Comparison of ENCODE assay signal across 12 cellular contexts in genomic region chr1:178579562-178579961, GRCh38.
DNase-seq lines count a peak whose midpoint lies in the region; ATAC-seq lines count a peak whose summit lies in the region.
"Had no signal": no experiment of that assay in that cellular context is flagged by ENCODE, and none has a peak within 500 bp of the region (broad histone marks: within the 10 kb centered on the region; RNA-seq: fewer than 3 reads in every experiment).

No MANE protein-coding gene starts in this region.

- H3K27me3 Mint-ChIP-seq in immature natural killer cell (ENCODE audit: low read depth in 3 of 3), result peaks cover 0 to 1% (median 0%) of the 10 kb centered on the region in 3 donors

- H3K9ac ChIP-seq in SK-N-MC (ENCODE audit: insufficient read length), result no peak overlapping the region

- ATAC-seq in GM18867 (IDR thresholded peaks at IDR 0.05; ENCODE audit: unreplicated experiment) (peak; percentile 54), GM21529 (IDR thresholded peaks at IDR 0.05; ENCODE audit: unreplicated experiment) (peak; percentile 58), HG03280 (IDR thresholded peaks at IDR 0.05; ENCODE audit: unreplicated experiment) (peak; percentile 38)
- ATAC-seq: activated CD8-positive, alpha-beta T cell treated with anti-CD3 and anti-CD28 coated beads, Interleukin-2, amount 10 ng/mL, durations not matched to agents 7 days and 5 days; left cardiac atrium had no signal

- H3K4me1 Mint-ChIP-seq in immature natural killer cell, result no peaks in the 10 kb centered on the region

- H3K4me3 ChIP-seq in SK-N-MC, result no peak overlapping the region
- H3K4me3 ChIP-seq: SJSA1 had no signal

- no peak overlapping the region for H3K4me3 Mint-ChIP-seq in immature natural killer cell
- H3K4me3 Mint-ChIP-seq: activated CD8-positive, alpha-beta T cell treated with anti-CD3 and anti-CD28 coated beads, Interleukin-2, amount 10 ng/mL, durations not matched to agents 7 days and 5 days had no signal

- no peak overlapping the region for H3K27ac ChIP-seq in SK-N-MC
- H3K27ac ChIP-seq: SJSA1 had no signal

- no peaks in the 10 kb centered on the region for H3K36me3 ChIP-seq in SK-N-MC (ENCODE audit: insufficient read depth, low read length)
- H3K36me3 ChIP-seq: SJSA1 had no signal

- DNase-seq in SK-N-MC (ENCODE audit: low read depth, low spot score), result peak; percentile 22
- no peak for DNase-seq in NCI-H774 (lab: John Stamatoyannopoulos, UW)
- DNase-seq in immature natural killer cell, result no peak
- no peak for DNase-seq in COLO668 (lab: John Stamatoyannopoulos, UW; ENCODE audit: unreplicated experiment)
- DNase-seq in CD1c-positive myeloid dendritic cell (ENCODE audit: extremely low spot score), result no peak
- DNase-seq: activated CD8-positive, alpha-beta T cell treated with anti-CD3 and anti-CD28 coated beads, Interleukin-2, amount 10 ng/mL, durations not matched to agents 7 days and 5 days; DND-41; left cardiac atrium had no signal

- H3K9me3 ChIP-seq in SK-N-MC (ENCODE audit: low read depth, low read length), result no peaks in the 10 kb centered on the region
- H3K9me3 ChIP-seq: SJSA1 had no signal

- H3K36me3 Mint-ChIP-seq in immature natural killer cell, result no peaks in the 10 kb centered on the region

- no peaks in the 10 kb centered on the region for H3K9me3 Mint-ChIP-seq in immature natural killer cell

- no peak overlapping the region for H3K27ac Mint-ChIP-seq in immature natural killer cell
- H3K27ac Mint-ChIP-seq: activated CD8-positive, alpha-beta T cell treated with anti-CD3 and anti-CD28 coated beads, Interleukin-2, amount 10 ng/mL, durations not matched to agents 7 days and 5 days had no signal
